Comparison of ENCODE assay signal across 8 cellular contexts in genomic region chr1:203556047-203556851, GRCh38.
A peak's percentile ranks its signal among the peaks of the same experiment; 100 is the strongest.
DNase-seq lines count a peak whose midpoint lies in the region; ATAC-seq, FAIRE-seq and TF ChIP-seq lines count a peak whose summit lies in the region.

No MANE protein-coding gene starts in this region.

- H3K36me3 ChIP-seq in K562 (ENCODE audit: control insufficient read depth, insufficient read depth, low read length) = no peaks in the 10 kb centered on the region
- no peaks in the 10 kb centered on the region for H3K36me3 ChIP-seq in CD4-positive, alpha-beta memory T cell (ENCODE audit: insufficient read depth, low read length)

- no peaks in the 10 kb centered on the region for H3K9me3 Mint-ChIP-seq in CD4-positive, alpha-beta memory T cell

- DNase-seq in HS-5 (ENCODE audit: low read depth) (peak; percentile 50), K562 (ENCODE audit: extremely low read depth in 1 of 4, low spot score in 3 of 4) (no peak), islet precursor cell (peak; percentile 77), stromal cell of bone marrow (ENCODE audit: low read depth) (peak; percentile 86), AML-193 (lab: John Stamatoyannopoulos, UW) (no peak)
- DNase-seq in stimulated activated naive CD4-positive, alpha-beta T cell treated with Interleukin-2 at 50 U/mL for 16 hours (lab: John Stamatoyannopoulos, UW) = no peak
- no peak for DNase-seq in CD4-positive, alpha-beta memory T cell

- H3K27me3 Mint-ChIP-seq in CD4-positive, alpha-beta memory T cell = peaks cover 0 to 3% of the 10 kb centered on the region in 2 donors

- no peaks in the 10 kb centered on the region for H3K79me2 ChIP-seq in K562 (ENCODE audit: control insufficient read depth, insufficient read depth, low read length)

- no peak overlapping the region for H2AFZ ChIP-seq in K562 (ENCODE audit: low read depth, low read length)

- H3K4me2 ChIP-seq in K562 (ENCODE audit: insufficient read depth, low read length) = no peak overlapping the region

- no peak for TF ChIP-seq CTCF in K562 (IDR thresholded peaks at IDR 0.05 in 2 of 3, conservative IDR thresholded peaks at IDR 0.05 in 1 of 3; ENCODE audit: insufficient read depth in 2 of 3, low read depth in 1 of 3, low read length in 3 of 3)

- peaks cover 42 to 62% of the 10 kb centered on the region in 2 experiments for H3K27me3 ChIP-seq in K562 (ENCODE audit: control insufficient read depth in 2 of 2, insufficient read depth in 2 of 2, low read length in 2 of 2)
- no peaks in the 10 kb centered on the region for H3K27me3 ChIP-seq in CD4-positive, alpha-beta memory T cell (ENCODE audit: insufficient read depth, low read length)

- H3K4me3 ChIP-seq in K562 = no peak overlapping the region
- H3K4me3 ChIP-seq in CD4-positive, alpha-beta memory T cell (ENCODE audit: low read length in 2 of 2) = no peak overlapping the region

- FAIRE-seq in K562 (lab: Jason Lieb, UNC) = no peak

- no peaks in the 10 kb centered on the region for H3K4me1 ChIP-seq in K562 (replicated peaks in 1 of 2; ENCODE audit: control insufficient read depth in 2 of 2, insufficient read depth in 2 of 2, low read length in 2 of 2)
- no peaks in the 10 kb centered on the region for H3K4me1 ChIP-seq in CD4-positive, alpha-beta memory T cell (ENCODE audit: insufficient read depth, low read length)

- TF ChIP-seq POLR2A in K562 (conservative IDR thresholded peaks at IDR 0.05) = no peak

- 1% methylated on average over 15 of the region's 16 CpGs for WGBS in K562 (ENCODE audit: insufficient coverage, low coverage, missing lambda C conversion rate)

- intact Hi-C loops in K562 (cut with micrococcal nuclease) = no loop called here
- intact Hi-C loops in CD4-positive, alpha-beta memory T cell (cut with micrococcal nuclease) = no loop called here

- TF ChIP-seq EP300 in K562 (IDR thresholded peaks at IDR 0.05; ENCODE audit: low read length) = no peak

- H3K4me3 Mint-ChIP-seq in CD4-positive, alpha-beta memory T cell = peak overlapping the region in 1 of 8 donors; percentile 21

- H4K20me1 ChIP-seq in K562 (replicated peaks; ENCODE audit: control insufficient read depth, insufficient read depth, low read length) = peaks cover 5% of the 10 kb centered on the region; the same call in 1 of the 2 replicates

- no peak for TF ChIP-seq RAD21 in K562 (CRISPR knock-in tag; conservative IDR thresholded peaks at IDR 0.05 in 1 of 2, IDR thresholded peaks at IDR 0.05 in 1 of 2)

- H3K4me1 Mint-ChIP-seq in CD4-positive, alpha-beta memory T cell = no peaks in the 10 kb centered on the region

- ATAC-seq in K562 = no peak
- ATAC-seq in GM19023 (IDR thresholded peaks at IDR 0.05; ENCODE audit: unreplicated experiment) = no peak

- H3K27ac Mint-ChIP-seq in CD4-positive, alpha-beta memory T cell = no peak overlapping the region

- no peak overlapping the region for H3K27ac ChIP-seq in K562 (ENCODE audit: extremely low read depth, low read depth, low read length)
- no peak overlapping the region for H3K27ac ChIP-seq in CD4-positive, alpha-beta memory T cell (ENCODE audit: low read depth, low read length)

- no TSS peak for BruUV-seq in K562 (replicated peaks; lab: Mats Ljungman, UMichigan)

- H3K36me3 Mint-ChIP-seq in CD4-positive, alpha-beta memory T cell = no peaks in the 10 kb centered on the region

- no peaks in the 10 kb centered on the region for H3K9me1 ChIP-seq in K562 (ENCODE audit: control insufficient read depth, insufficient read depth, low read length)

- POLR2A ChIA-PET in K562 (lab: Yijun Ruan, JAX) = interaction anchor here (0.7 kb wide), 1 partner anchor 13 kb away, joined by 4 read pairs; no protein-coding TSS in a partner anchor
- POLR2A ChIA-PET in CD4-positive, alpha-beta memory T cell (lab: Charles Lee; ENCODE audit: partially characterized antibody) = no interaction called here

- 0 out of 4 replicates have a peak overlapping the region, but pooled peaks of 1 of the 2 experiments have one; percentile 45 for H3K9ac ChIP-seq in K562 (ENCODE audit: insufficient read depth in 1 of 2, low read depth in 2 of 2, low read length in 2 of 2)

- in situ Hi-C loops in K562 (cut with MboI) = loop anchor here (10.0 kb wide), 1 partner anchor 931 kb away; no protein-coding TSS in a partner anchor

- CTCF ChIA-PET in K562 (lab: Yijun Ruan, JAX; ENCODE audit: low intra/inter-chr PET ratio) = no interaction called here
- CTCF ChIA-PET in CD4-positive, alpha-beta memory T cell (lab: Charles Lee; ENCODE audit: partially characterized antibody) = no interaction called here

- H3K9me3 ChIP-seq in K562 (replicated peaks; ENCODE audit: control insufficient read depth, insufficient read depth, low read depth, low read length) = no peaks in the 10 kb centered on the region
- H3K9me3 ChIP-seq in CD4-positive, alpha-beta memory T cell (ENCODE audit: control insufficient read depth in 1 of 2, low read length in 2 of 2) = no peaks in the 10 kb centered on the region

TF ChIP-seq in K562, 482 proteins besides CTCF, POLR2A, EP300 and RAD21:
- no peak for TF ChIP-seq SOX6 (IDR thresholded peaks at IDR 0.05)
- TF ChIP-seq TCF3 (CRISPR knock-in tag; IDR thresholded peaks at IDR 0.05) = no peak
- TF ChIP-seq SNRNP70 (optimal IDR thresholded peaks at IDR 0.05; ENCODE audit: low read depth, low read length) = no peak
- TF ChIP-seq EGR1 (conservative IDR thresholded peaks at IDR 0.05) = peak; percentile 30; the same call in 1 of the 2 replicates
- no peak for TF ChIP-seq ZNF282 (CRISPR knock-in tag; IDR thresholded peaks at IDR 0.05)
- TF ChIP-seq KHSRP (IDR thresholded peaks at IDR 0.05) = no peak
- TF ChIP-seq KLF16 (IDR thresholded peaks at IDR 0.05) = 0 out of 2 replicates have a peak, but pooled peaks have one; percentile 15

Comparison
In these comparisons a context has a peak if more than half of its experiments do, and no peak if none do; other contexts are left out.
1. DNase-seq: peak in HS-5 (single experiment), islet precursor cell (single experiment) and stromal cell of bone marrow (single experiment); none in K562 (0 of 4), stimulated activated naive CD4-positive, alpha-beta T cell treated with Interleukin-2 at 50 U/mL for 16 hours (single experiment), CD4-positive, alpha-beta memory T cell (0 of 5) and AML-193 (0 of 2).